Comparison of ENCODE assay signal across 28 cellular contexts in the genomic region with DNA sequence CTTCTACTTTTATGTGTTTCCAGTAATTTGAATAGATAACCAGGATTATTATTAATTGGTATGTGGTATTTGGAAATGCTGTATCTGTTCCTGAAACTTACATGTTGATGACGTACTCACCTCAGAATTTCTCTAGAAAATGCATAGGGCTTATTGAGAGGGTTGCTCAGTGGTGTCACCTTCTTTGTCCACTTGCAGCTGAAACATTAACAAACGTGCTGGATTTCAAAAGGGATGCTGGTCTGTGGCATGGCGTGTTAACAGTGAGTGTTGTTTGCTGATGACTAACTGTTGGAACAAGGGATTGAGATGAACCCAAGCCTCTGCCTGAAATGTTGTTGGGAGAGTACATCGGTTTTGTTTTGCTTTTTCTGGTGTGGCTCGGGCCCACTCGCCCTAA.
"Had no signal": no experiment of that assay in that cellular context is flagged by ENCODE, and none has a peak within 500 bp of the region (broad histone marks: within the 10 kb centered on the region; RNA-seq: fewer than 3 reads in every experiment).

No MANE protein-coding gene starts in this region.

- H3K4me3 ChIP-seq: esophagus muscularis mucosa, pancreas, prostate gland, skin epidermis, stomach, thyroid gland, upper lobe of right lung had no signal

- H3K27ac Mint-ChIP-seq: activated CD4-positive, alpha-beta memory T cell treated with anti-CD3 and anti-CD28 coated beads for 36 hours; activated T-helper 2 cell treated with anti-CD3 and anti-CD28 coated beads, Interferon-gamma antibody, Interleukin-2, Interleukin-4, amounts not matched to agents 10 μg/mL and 5 μg/mL and 100 μg/mL, durations not matched to agents 14 hours and 24 hours and 36 hours; endodermal cell; T-helper 1 cell treated with Interleukin-12 subunit alpha and Interleukin-12 subunit beta and Interleukin-4 antibody, amounts not matched to agents 30 μg/mL and 1 μg/mL, for 36 hours had no signal

- H3K9me3 Mint-ChIP-seq: activated CD4-positive, alpha-beta memory T cell treated with anti-CD3 and anti-CD28 coated beads for 36 hours; activated T-helper 2 cell treated with anti-CD3 and anti-CD28 coated beads, Interferon-gamma antibody, Interleukin-2, Interleukin-4, amounts not matched to agents 10 μg/mL and 5 μg/mL and 100 μg/mL, durations not matched to agents 14 hours and 24 hours and 36 hours; endodermal cell; mesothelial cell of epicardium; naive B cell; neural crest cell; T-helper 1 cell treated with Interleukin-12 subunit alpha and Interleukin-12 subunit beta and Interleukin-4 antibody, amounts not matched to agents 30 μg/mL and 1 μg/mL, for 36 hours had no signal

- H3K27ac ChIP-seq: esophagus muscularis mucosa, foreskin keratinocyte, pancreas, prostate gland, skin epidermis, stomach, thyroid gland, upper lobe of right lung had no signal

- H3K4me1 ChIP-seq: foreskin keratinocyte, pancreas, prostate gland, stomach, thyroid gland, upper lobe of right lung had no signal

- DNase-seq: activated CD4-positive, alpha-beta memory T cell treated with anti-CD3 and anti-CD28 coated beads for 36 hours; activated CD4-positive, alpha-beta T cell treated with anti-CD3 and anti-CD28 coated beads for 4 hours; activated CD8-positive, alpha-beta memory T cell treated with anti-CD3 and anti-CD28 coated beads, Interleukin-2, amount 50 U/mL, for 48 hours; activated T-cell treated with anti-CD3 and anti-CD28 coated beads, Interleukin-2, amount 50 U/mL, for 48 hours; amygdala; central memory CD4-positive, alpha-beta T cell; endodermal cell; foreskin keratinocyte; kidney; left colon; naive B cell; nucleus accumbens; pancreas; retina; stimulated activated CD4-positive, alpha-beta T cell treated with anti-CD3 and anti-CD28 coated beads, Interleukin-12 subunit alpha, Interleukin-12 subunit beta, amount 100 ng/mL, for 4 hours; stimulated activated CD4-positive, alpha-beta T cell treated with anti-CD3 and anti-CD28 coated beads, Interleukin-4, amount 100 ng/mL, for 1 hour; stomach; T-helper 9 cell; thyroid gland; upper lobe of right lung had no signal

- ATAC-seq: foreskin keratinocyte, left colon, pancreas, sciatic nerve, upper lobe of right lung had no signal

- H3K27me3 ChIP-seq: esophagus muscularis mucosa, foreskin keratinocyte, pancreas, stomach, thyroid gland, upper lobe of right lung had no signal

- H3K4me3 Mint-ChIP-seq: activated CD4-positive, alpha-beta memory T cell treated with anti-CD3 and anti-CD28 coated beads for 36 hours; endodermal cell; mesothelial cell of epicardium; naive B cell; neural crest cell; T-helper 1 cell treated with Interleukin-12 subunit alpha and Interleukin-12 subunit beta and Interleukin-4 antibody, amounts not matched to agents 30 μg/mL and 1 μg/mL, for 36 hours had no signal

- H3K27me3 Mint-ChIP-seq: activated CD4-positive, alpha-beta memory T cell treated with anti-CD3 and anti-CD28 coated beads for 36 hours; naive B cell had no signal

- H3K9me3 ChIP-seq: esophagus muscularis mucosa, pancreas, prostate gland, stomach, thyroid gland, upper lobe of right lung had no signal

- H3K4me1 Mint-ChIP-seq: endodermal cell, naive B cell, neural crest cell had no signal
